Comparison of ENCODE assay signal across 1 cellular context in the genomic region with DNA sequence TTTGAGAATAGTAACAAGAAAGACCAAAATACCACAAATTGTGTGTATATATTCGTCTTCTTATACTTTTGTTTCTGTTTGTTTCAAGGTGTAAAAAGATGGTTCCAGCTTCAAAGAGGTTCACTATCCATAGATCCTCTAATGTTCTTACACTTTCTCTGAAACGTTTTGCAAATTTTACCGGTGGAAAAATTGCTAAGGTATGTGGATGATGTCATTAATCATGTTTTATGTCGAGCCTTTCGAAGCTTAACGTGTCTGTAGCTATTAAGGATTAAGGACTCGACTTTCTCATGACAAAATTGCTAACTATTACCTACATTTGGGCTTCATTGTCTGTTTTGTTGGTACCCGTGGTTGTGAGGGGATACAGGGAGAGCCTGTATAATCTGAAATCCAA.
TF ChIP-seq lines count a peak whose summit lies in the region.

No MANE protein-coding gene starts in this region.

TF ChIP-seq in HEK293, 187 proteins besides CTCF, POLR2A, EP300 and RAD21 (continued from another document):
- TF ChIP-seq, protein P1, sequence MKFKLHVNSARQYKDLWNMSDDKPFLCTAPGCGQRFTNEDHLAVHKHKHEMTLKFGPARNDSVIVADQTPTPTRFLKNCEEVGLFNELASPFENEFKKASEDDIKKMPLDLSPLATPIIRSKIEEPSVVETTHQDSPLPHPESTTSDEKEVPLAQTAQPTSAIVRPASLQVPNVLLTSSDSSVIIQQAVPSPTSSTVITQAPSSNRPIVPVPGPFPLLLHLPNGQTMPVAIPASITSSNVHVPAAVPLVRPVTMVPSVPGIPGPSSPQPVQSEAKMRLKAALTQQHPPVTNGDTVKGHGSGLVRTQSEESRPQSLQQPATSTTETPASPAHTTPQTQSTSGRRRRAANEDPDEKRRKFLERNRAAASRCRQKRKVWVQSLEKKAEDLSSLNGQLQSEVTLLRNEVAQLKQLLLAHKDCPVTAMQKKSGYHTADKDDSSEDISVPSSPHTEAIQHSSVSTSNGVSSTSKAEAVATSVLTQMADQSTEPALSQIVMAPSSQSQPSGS (tag by site-specific recombination; IDR thresholded peaks at IDR 0.05; ENCODE audit: low read depth): 0 out of 2 replicates have a peak, but pooled peaks have one; percentile 20
- no peak for TF ChIP-seq ZNF558 (tag by site-specific recombination; IDR thresholded peaks at IDR 0.05)
TF ChIP-seq in HEK293: peak in this region for 1.
